In the genomic region with DNA sequence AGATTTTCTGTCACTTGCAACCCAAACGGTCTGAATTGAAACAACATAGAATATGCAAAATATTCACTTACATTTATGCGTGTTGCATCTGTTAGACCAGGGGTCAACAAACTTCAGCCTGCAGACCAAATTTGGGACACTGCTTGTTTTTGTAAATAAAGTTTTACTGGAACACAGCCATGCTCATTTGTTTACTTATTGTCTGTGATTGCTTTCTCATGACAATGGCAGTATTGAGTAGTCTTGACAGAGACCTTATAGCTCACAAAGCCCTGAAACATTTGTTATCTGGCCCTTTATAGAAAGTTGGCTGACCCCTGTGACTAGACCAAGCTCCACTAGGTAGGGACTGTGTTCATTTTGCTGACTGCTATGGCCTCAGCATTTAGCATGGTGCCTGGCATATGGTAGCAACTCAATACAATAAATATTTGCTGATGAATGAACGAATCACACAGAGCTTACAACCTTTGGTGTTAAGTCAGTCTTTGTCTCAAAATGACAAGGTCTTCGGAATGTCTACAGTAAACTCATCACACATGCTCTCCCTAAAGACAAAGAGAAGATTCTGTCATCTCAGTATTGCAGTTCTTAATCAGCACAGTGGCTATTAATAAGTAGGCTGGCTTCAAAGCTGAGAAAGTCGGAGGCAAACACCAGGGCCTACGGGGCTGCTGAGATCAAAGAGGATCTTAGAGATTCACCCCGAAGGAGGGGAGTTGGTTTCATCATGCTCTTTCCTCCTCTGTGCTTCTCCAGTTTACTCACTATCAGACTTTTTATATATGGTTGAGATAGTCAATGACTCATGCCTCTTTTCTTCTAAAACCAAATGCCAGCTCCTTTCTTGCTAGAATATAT, we compare ENCODE assay signal across 12 cellular contexts.
DNase-seq lines count a peak whose midpoint lies in the region; ATAC-seq and TF ChIP-seq lines count a peak whose summit lies in the region.
"Had no signal": no experiment of that assay in that cellular context is flagged by ENCODE, and none has a peak within 500 bp of the region (broad histone marks: within the 10 kb centered on the region; RNA-seq: fewer than 3 reads in every experiment).

No MANE protein-coding gene starts in this region.

- no peak overlapping the region for H2AFZ ChIP-seq in MM.1S (ENCODE audit: low read length)

- H3K27me3 ChIP-seq in foreskin keratinocyte (no peaks in the 10 kb centered on the region), MM.1S (replicated peaks; ENCODE audit: insufficient read depth, low read length) (no peaks in the 10 kb centered on the region)
- H3K27me3 ChIP-seq: pancreas, suprapubic skin had no signal

- H3K9me3 ChIP-seq in MM.1S (replicated peaks; ENCODE audit: insufficient read depth, low read length), result no peaks in the 10 kb centered on the region
- H3K9me3 ChIP-seq: pancreas, suprapubic skin had no signal

- no peaks in the 10 kb centered on the region for H3K79me2 ChIP-seq in MM.1S (ENCODE audit: low read length)

- no peak overlapping the region for H3K9ac ChIP-seq in MM.1S (ENCODE audit: low read length)

- H3K9me2 ChIP-seq in MM.1S (replicated peaks; ENCODE audit: insufficient read depth, low read length), result no peaks in the 10 kb centered on the region

- H3K4me1 ChIP-seq in foreskin keratinocyte, result no peaks in the 10 kb centered on the region
- no peaks in the 10 kb centered on the region for H3K4me1 ChIP-seq in MM.1S (ENCODE audit: low read length)
- H3K4me1 ChIP-seq: pancreas, suprapubic skin had no signal

- POLR2A ChIA-PET in GM10248 (lab: Yijun Ruan, JAX), result no interaction called here

- H3K36me3 ChIP-seq in MM.1S (replicated peaks; ENCODE audit: insufficient read depth, low read length), result no peaks in the 10 kb centered on the region
- H3K36me3 ChIP-seq: pancreas, suprapubic skin had no signal

- no peak overlapping the region for H3K4me3 ChIP-seq in MM.1S (ENCODE audit: low read length)
- H3K4me3 ChIP-seq: pancreas, suprapubic skin had no signal

- H3K4me2 ChIP-seq in MM.1S (ENCODE audit: low read depth, low read length), result no peak overlapping the region

- H3K27ac ChIP-seq in foreskin keratinocyte (no peak overlapping the region), MM.1S (ENCODE audit: low read length) (no peak overlapping the region)
- H3K27ac ChIP-seq: pancreas, suprapubic skin, VCaP had no signal

- DNase-seq in GM10248 (ENCODE audit: extremely low spot score), result peak; percentile 37
- DNase-seq in foreskin keratinocyte, result peak; percentile 15 to 34
- no peak for DNase-seq in MM.1S
- DNase-seq in mucosa of gallbladder (ENCODE audit: low spot score), result no peak
- no peak for DNase-seq in DMS 273 (lab: John Stamatoyannopoulos, UW; ENCODE audit: unreplicated experiment)
- DNase-seq in KG1 (lab: John Stamatoyannopoulos, UW), result no peak
- DNase-seq: Calu3, pancreas had no signal

- TF ChIP-seq CTCF in GM10248 (IDR thresholded peaks at IDR 0.05; ENCODE audit: control extremely low read depth, extremely low read depth, low read depth, missing control alignments) (no peak), foreskin keratinocyte (conservative IDR thresholded peaks at IDR 0.05) (no peak), MM.1S (IDR thresholded peaks at IDR 0.05; ENCODE audit: low read length) (no peak)

- ATAC-seq in GM19455 (IDR thresholded peaks at IDR 0.05; ENCODE audit: unreplicated experiment) (peak; percentile 87), HG03460 (IDR thresholded peaks at IDR 0.05; ENCODE audit: unreplicated experiment) (peak; percentile 66), foreskin keratinocyte (no peak)
- ATAC-seq: pancreas had no signal

- CTCF ChIA-PET in GM10248 (lab: Yijun Ruan, JAX), result no interaction called here

- no peaks in the 10 kb centered on the region for H4K20me1 ChIP-seq in MM.1S (ENCODE audit: insufficient read depth, low read length)

- no peaks in the 10 kb centered on the region for H3F3A ChIP-seq in MM.1S (ENCODE audit: insufficient read depth, low read length)

Comparison
In these comparisons a context has a peak if more than half of its experiments do, and no peak if none do; other contexts are left out.
1. DNase-seq: peak in GM10248 (single experiment) and foreskin keratinocyte (2 of 2); none in MM.1S (single experiment), mucosa of gallbladder (single experiment), DMS 273 (single experiment) and KG1 (single experiment).